ENCODE assay signal across 10 cellular contexts in the genomic region with DNA sequence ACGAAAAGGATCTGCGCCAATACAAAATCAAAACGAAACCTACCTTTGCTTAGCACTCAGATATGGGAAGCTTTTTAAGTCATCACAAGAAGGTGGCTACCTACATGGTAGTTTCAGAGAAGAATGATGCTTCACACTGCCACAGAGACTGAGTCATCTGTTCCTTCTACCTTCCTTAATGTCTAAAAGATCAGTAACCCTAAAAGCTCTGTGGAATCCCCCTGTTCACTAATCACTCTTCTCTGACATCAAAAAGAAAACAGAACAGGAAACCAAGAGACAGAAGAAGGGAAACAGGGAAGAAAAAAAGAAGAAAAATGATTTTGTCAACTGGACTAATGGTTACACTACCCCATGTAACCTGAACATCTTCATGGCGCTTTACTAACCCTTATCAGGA.
A peak's percentile ranks its signal among the peaks of the same experiment; 100 is the strongest.
DNase-seq lines count a peak whose midpoint lies in the region; ATAC-seq and TF ChIP-seq lines count a peak whose summit lies in the region.
"Had no signal": no experiment of that assay in that cellular context is flagged by ENCODE, and none has a peak within 500 bp of the region (broad histone marks: within the 10 kb centered on the region; RNA-seq: fewer than 3 reads in every experiment).

No MANE protein-coding gene starts in this region.

- no peak for TF ChIP-seq CTCF in foreskin keratinocyte (conservative IDR thresholded peaks at IDR 0.05)

- no peaks in the 10 kb centered on the region for H3K4me1 ChIP-seq in foreskin keratinocyte

- H3K27me3 ChIP-seq in foreskin keratinocyte: no peaks in the 10 kb centered on the region

- H3K27ac ChIP-seq in foreskin keratinocyte: no peak overlapping the region

- ATAC-seq in GM18867 (IDR thresholded peaks at IDR 0.05; ENCODE audit: unreplicated experiment) (peak; percentile 99), GM21423 (IDR thresholded peaks at IDR 0.05; ENCODE audit: unreplicated experiment) (peak; percentile 98), HG03280 (IDR thresholded peaks at IDR 0.05; ENCODE audit: unreplicated experiment) (peak; percentile 96), foreskin keratinocyte (peak; percentile 62)

- DNase-seq in foreskin keratinocyte (peak in 1 of 2 donors; percentile 24), NCI-H187 (lab: John Stamatoyannopoulos, UW) (no peak), NCI-H2029 treated with DMSO at 0.1 percent for 48 hours (lab: John Stamatoyannopoulos, UW) (no peak), DMS53 treated with DMSO at 0.1 percent for 48 hours (lab: John Stamatoyannopoulos, UW; ENCODE audit: unreplicated experiment) (no peak), cortex of kidney (lab: John Stamatoyannopoulos, UW) (no peak)
- DNase-seq: caudate nucleus, NCI-H1105 treated with DMSO at 0.1 percent for 48 hours had no signal
